In genomic region chr3:37534940-37535339, GRCh38 we compare ENCODE assay signal across 30 cellular contexts.
"Had no signal": no experiment of that assay in that cellular context is flagged by ENCODE, and none has a peak within 500 bp of the region (broad histone marks: within the 10 kb centered on the region; RNA-seq: fewer than 3 reads in every experiment).

No MANE protein-coding gene starts in this region.

- H3K27ac ChIP-seq: KMS-11, PC-9, RWPE1, SJCRH30, SK-N-MC had no signal

- H3K4me3 ChIP-seq: PC-9, SJCRH30, SK-N-MC had no signal

- H3K4me2 ChIP-seq: KMS-11, PC-9 had no signal

- H2AFZ ChIP-seq: PC-9 had no signal

- DNase-seq: Karpas-422, MM.1S, MV-4-11, NCI-H1092, NCI-H1105, NCI-H1417 treated with DMSO at 0.1 percent for 48 hours, NCI-H1436 treated with DMSO at 0.1 percent for 48 hours, NCI-H1694 treated with DMSO at 0.1 percent for 48 hours, NCI-H187 treated with DMSO at 0.1 percent for 48 hours, NCI-H2029, NCI-H2081, NCI-H2171 treated with DMSO at 0.1 percent for 48 hours, NCI-H2227 treated with DMSO at 0.1 percent for 48 hours, NCI-H345, NCI-H446, NCI-H510A treated with DMSO at 0.1 percent for 48 hours, NCI-H524 treated with DMSO at 0.1 percent for 48 hours, NCI-H69, NCI-H748 treated with DMSO at 0.1 percent for 48 hours, NCI-H82, PC-9, SHP77, SIG-M5, SJCRH30 had no signal

- H3K4me1 ChIP-seq: SJCRH30 had no signal

- H3K9me3 ChIP-seq: SJCRH30 had no signal

- H3K36me3 ChIP-seq: SJCRH30 had no signal

- H3K27me3 ChIP-seq: SJCRH30 had no signal

- ATAC-seq: Panc1, Right ventricle myocardium inferior, SK-N-SH treated with all-trans-retinoic acid at 6 μM for 48 hours had no signal

- H3K9ac ChIP-seq: KMS-11 had no signal
